Comparison of ENCODE assay signal across 1 cellular context in the genomic region with DNA sequence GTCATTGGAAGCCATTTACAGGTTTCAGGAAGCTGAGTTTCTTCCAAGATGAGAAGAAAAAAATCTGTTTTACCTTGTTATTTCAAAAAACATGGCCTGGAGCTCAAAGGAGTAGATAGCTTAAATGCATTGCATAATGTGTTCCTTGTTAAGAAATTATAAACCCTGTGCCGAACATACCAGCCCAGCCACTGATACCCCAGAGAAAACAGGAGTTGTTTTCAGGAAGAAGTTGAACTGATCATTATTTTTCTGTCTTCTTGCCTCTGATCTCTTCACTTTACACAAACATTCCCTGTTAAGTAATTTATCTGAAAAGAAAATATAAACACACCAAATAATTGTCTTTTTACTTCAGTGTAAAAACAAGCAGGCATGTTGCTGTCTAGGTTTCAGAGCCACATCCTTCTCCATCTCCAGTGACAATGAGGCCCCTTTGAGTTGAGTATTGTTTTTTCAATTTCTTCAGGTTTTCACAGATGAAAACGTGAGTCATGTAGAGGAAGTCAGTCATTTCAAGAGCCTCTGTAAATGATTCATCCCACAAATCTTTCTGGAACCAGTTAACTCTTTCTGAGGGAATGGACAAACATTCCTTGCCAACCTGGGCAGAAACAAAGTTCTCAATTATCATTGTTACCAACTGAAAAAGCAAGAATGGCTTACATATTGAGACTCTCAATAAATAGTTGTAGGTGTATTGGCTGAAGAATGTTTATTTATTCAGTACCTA.
TF ChIP-seq lines count a peak whose summit lies in the region.

No MANE protein-coding gene starts in this region.

TF ChIP-seq in GM23338, 12 proteins besides CTCF, POLR2A, EP300 and RAD21 (continued from another document):
- TF ChIP-seq, protein P1, sequence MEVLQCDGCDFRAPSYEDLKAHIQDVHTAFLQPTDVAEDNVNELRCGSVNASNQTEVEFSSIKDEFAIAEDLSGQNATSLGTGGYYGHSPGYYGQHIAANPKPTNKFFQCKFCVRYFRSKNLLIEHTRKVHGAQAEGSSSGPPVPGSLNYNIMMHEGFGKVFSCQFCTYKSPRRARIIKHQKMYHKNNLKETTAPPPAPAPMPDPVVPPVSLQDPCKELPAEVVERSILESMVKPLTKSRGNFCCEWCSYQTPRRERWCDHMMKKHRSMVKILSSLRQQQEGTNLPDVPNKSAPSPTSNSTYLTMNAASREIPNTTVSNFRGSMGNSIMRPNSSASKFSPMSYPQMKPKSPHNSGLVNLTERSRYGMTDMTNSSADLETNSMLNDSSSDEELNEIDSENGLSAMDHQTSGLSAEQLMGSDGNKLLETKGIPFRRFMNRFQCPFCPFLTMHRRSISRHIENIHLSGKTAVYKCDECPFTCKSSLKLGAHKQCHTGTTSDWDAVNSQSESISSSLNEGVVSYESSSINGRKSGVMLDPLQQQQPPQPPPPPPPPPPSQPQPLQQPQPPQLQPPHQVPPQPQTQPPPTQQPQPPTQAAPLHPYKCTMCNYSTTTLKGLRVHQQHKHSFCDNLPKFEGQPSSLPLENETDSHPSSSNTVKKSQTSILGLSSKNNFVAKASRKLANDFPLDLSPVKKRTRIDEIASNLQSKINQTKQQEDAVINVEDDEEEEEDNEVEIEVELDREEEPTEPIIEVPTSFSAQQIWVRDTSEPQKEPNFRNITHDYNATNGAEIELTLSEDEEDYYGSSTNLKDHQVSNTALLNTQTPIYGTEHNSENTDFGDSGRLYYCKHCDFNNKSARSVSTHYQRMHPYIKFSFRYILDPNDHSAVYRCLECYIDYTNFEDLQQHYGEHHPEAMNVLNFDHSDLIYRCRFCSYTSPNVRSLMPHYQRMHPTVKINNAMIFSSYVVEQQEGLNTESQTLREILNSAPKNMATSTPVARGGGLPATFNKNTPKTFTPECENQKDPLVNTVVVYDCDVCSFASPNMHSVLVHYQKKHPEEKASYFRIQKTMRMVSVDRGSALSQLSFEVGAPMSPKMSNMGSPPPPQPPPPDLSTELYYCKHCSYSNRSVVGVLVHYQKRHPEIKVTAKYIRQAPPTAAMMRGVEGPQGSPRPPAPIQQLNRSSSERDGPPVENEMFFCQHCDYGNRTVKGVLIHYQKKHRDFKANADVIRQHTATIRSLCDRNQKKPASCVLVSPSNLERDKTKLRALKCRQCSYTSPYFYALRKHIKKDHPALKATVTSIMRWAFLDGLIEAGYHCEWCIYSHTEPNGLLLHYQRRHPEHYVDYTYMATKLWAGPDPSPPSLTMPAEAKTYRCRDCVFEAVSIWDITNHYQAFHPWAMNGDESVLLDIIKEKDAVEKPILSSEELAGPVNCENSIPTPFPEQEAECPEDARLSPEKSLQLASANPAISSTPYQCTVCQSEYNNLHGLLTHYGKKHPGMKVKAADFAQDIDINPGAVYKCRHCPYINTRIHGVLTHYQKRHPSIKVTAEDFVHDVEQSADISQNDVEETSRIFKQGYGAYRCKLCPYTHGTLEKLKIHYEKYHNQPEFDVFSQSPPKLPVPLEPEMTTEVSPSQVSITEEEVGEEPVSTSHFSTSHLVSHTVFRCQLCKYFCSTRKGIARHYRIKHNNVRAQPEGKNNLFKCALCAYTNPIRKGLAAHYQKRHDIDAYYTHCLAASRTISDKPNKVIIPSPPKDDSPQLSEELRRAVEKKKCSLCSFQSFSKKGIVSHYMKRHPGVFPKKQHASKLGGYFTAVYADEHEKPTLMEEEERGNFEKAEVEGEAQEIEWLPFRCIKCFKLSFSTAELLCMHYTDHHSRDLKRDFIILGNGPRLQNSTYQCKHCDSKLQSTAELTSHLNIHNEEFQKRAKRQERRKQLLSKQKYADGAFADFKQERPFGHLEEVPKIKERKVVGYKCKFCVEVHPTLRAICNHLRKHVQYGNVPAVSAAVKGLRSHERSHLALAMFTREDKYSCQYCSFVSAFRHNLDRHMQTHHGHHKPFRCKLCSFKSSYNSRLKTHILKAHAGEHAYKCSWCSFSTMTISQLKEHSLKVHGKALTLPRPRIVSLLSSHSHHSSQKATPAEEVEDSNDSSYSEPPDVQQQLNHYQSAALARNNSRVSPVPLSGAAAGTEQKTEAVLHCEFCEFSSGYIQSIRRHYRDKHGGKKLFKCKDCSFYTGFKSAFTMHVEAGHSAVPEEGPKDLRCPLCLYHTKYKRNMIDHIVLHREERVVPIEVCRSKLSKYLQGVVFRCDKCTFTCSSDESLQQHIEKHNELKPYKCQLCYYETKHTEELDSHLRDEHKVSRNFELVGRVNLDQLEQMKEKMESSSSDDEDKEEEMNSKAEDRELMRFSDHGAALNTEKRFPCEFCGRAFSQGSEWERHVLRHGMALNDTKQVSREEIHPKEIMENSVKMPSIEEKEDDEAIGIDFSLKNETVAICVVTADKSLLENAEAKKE (CRISPR knock-in tag; IDR thresholded peaks at IDR 0.05), result no peak
- TF ChIP-seq STAT1 (IDR thresholded peaks at IDR 0.05; ENCODE audit: unreplicated experiment), result no peak
